8 cellular contexts compared by ENCODE assay signal in genomic region chr20:2840138-2840966, GRCh38. TPM values are rescaled to one million over a fixed set of nuclear protein-coding genes. Genes with fewer than 3 reads are reported as not detected.
DNase-seq lines count a peak whose midpoint lies in the region; ATAC-seq and TF ChIP-seq lines count a peak whose summit lies in the region.

A gene with protein sequence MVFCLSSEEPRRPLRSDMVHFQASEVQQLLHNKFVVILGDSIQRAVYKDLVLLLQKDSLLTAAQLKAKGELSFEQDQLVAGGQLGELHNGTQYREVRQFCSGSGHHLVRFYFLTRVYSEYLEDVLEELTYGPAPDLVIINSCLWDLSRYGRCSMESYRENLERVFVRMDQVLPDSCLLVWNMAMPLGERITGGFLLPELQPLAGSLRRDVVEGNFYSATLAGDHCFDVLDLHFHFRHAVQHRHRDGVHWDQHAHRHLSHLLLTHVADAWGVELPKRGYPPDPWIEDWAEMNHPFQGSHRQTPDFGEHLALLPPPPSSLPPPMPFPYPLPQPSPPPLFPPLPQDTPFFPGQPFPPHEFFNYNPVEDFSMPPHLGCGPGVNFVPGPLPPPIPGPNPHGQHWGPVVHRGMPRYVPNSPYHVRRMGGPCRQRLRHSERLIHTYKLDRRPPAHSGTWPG (minus strand): TSS chr20:2840655. CDS start chr20:2839912, 743 bp downstream.
TSS of gene VPS16 (plus strand) at chr20:2840745. CDS start at chr20:2840775, 30 bp downstream.

- intact Hi-C loops in dorsolateral prefrontal cortex (cut with DNase I): loop anchor here in 1 of 2 donors (2.0 kb wide), 1 partner anchor 32 kb away; the partner anchor contains the start of gene PTPRA
- intact Hi-C loops in lower leg skin (cut with DNase I; ENCODE audit: low total_unique reads): no loop called here

- H3K36me3 ChIP-seq in BE2C: 0 out of 2 replicates have a peak, but pooled peaks cover 4% of the 10 kb centered on the region

- DNase-seq in BE2C (peak; percentile 83), NCI-H748 treated with DMSO at 0.1 percent for 48 hours (lab: John Stamatoyannopoulos, UW) (peak; percentile 83), dorsolateral prefrontal cortex (peak; percentile 84 to 97 (median 90)), lower leg skin (ENCODE audit: low spot score in 2 of 2) (peak; percentile 81 to 97)
- peak; percentile 83 to 87 for DNase-seq in activated CD4-positive, alpha-beta T cell treated with anti-CD3 and anti-CD28 coated beads, Interleukin-2, amount 50 U/mL, for 4 hours
- peak; percentile 84 to 88 for DNase-seq in stimulated activated CD4-positive, alpha-beta T cell treated with anti-CD3 and anti-CD28 coated beads, Interleukin-4, amount 100 ng/mL, for 48 hours (ENCODE audit: low read depth in 2 of 2)

- no peaks in the 10 kb centered on the region for H3K4me1 ChIP-seq in BE2C

- no peaks in the 10 kb centered on the region for H3K27me3 ChIP-seq in BE2C
- no peaks in the 10 kb centered on the region for H3K27me3 ChIP-seq in dorsolateral prefrontal cortex

- no peaks in the 10 kb centered on the region; the same call in 1 of the 2 replicates for H3K9me3 ChIP-seq in BE2C

- TF ChIP-seq POLR2A in GM19193 (IDR thresholded peaks at IDR 0.05; ENCODE audit: extremely low read depth, insufficient read depth, insufficient read length) (peak; percentile 71), lower leg skin (IDR thresholded peaks at IDR 0.05) (no peak)

- H3K27ac ChIP-seq in dorsolateral prefrontal cortex: peak within 1 kb of the TSS; percentile 47 to 96 (median 89)

- H3K4me3 ChIP-seq in BE2C (ENCODE audit: low read depth, low read length) (peak within 1 kb of the TSS; percentile 73), dorsolateral prefrontal cortex (peak within 1 kb of the TSS; percentile 70 to 99 (median 94)), lower leg skin (ENCODE audit: low read depth, poor library complexity, severe bottlenecking) (peak within 1 kb of the TSS; percentile 90)

- WGBS in lower leg skin, 2 donors: 1% methylated on average over 65 of the region's 98 CpGs; no CpG with 5 or more reads in 1 of the 2 donors

- ATAC-seq in HG03432 (IDR thresholded peaks at IDR 0.05; ENCODE audit: unreplicated experiment): peak; percentile 95

- TF ChIP-seq CTCF in BE2C (IDR thresholded peaks at IDR 0.05; ENCODE audit: low read depth, low read length): no peak
- peak in 27 of 56 donors; percentile 7 to 58 (median 26) for TF ChIP-seq CTCF in dorsolateral prefrontal cortex (IDR thresholded peaks at IDR 0.05 in 54 of 56, conservative IDR thresholded peaks at IDR 0.05 in 2 of 56; ENCODE audit: low read depth in 1 of 56, partially characterized antibody in 56 of 56)
- peak in 1 of 3 donors; percentile 44 for TF ChIP-seq CTCF in lower leg skin (IDR thresholded peaks at IDR 0.05)

RNA-seq across cellular contexts. Expression of the first gene that starts in this region (rescaled TPM):
- 24.0 TPM for polyA plus RNA-seq in BE2C (2012; ENCODE audit: insufficient read depth, insufficient read length, low read depth)
- total RNA-seq in dorsolateral prefrontal cortex (10 to 100 TPM; 27.4 to 60.4 (median 43.4) TPM), lower leg skin (10 to 100 TPM; 10.6 to 16.6 (median 13.1) TPM)

RNA-seq across cellular contexts. Expression of gene VPS16, which starts in this region (rescaled TPM):
- 25.7 TPM for polyA plus RNA-seq in BE2C (2012; ENCODE audit: insufficient read depth, insufficient read length, low read depth)
- total RNA-seq in dorsolateral prefrontal cortex (10 to 100 TPM; 39.8 to 69.6 (median 52.0) TPM), lower leg skin (10 to 100 TPM; 34.9 to 39.2 (median 37.7) TPM)

Comparison
In these comparisons a context has a peak if more than half of its experiments do, and no peak if none do; other contexts are left out.
1. Peak in every context shown above with its lines: DNase-seq, ATAC-seq, H3K4me3 ChIP-seq and H3K27ac ChIP-seq.